Comparison of ENCODE assay signal across 9 cellular contexts in the genomic region with DNA sequence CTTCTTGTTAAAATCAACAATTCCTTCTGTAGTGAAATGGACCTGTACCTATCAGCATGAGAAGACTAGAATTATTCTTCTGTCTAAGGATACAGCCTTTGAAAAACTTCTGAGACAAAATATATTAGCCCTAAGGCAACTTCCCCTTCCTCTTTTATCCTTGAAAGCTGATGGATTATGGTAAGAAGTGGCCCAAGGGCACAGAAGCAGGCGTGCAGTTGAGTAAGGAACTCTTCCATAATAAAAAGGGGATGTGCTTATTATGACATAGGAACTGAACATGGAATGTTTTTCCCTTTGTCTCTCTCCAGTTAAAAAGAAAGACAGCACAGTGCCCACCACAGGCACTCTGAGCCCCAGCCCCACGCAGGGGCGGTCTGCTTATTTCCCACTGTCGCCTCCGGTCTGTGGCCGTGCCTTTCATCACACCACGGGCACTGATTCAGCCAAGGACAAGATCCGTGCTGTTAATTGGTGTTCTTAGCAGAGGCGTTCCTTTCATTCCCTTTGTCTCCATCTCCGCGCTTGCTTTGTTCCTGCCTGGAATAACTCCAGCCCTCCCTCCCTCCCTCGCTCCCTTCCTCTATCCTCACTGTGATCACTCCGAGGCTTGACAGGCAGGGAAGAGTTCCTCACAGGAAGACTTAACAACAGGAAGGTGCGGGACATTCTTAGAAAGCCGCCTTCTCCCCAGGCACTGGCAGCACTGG.
DNase-seq lines count a peak whose midpoint lies in the region; ATAC-seq lines count a peak whose summit lies in the region.
"Had no signal": no experiment of that assay in that cellular context is flagged by ENCODE, and none has a peak within 500 bp of the region (broad histone marks: within the 10 kb centered on the region; RNA-seq: fewer than 3 reads in every experiment).

No MANE protein-coding gene starts in this region.

- peaks cover 87% of the 10 kb centered on the region for H3K36me3 ChIP-seq in MG63

- ATAC-seq in HG03571 (IDR thresholded peaks at IDR 0.05; ENCODE audit: unreplicated experiment) = no peak

- DNase-seq in A172 (ENCODE audit: low spot score) (peak; percentile 88), NCI-H2029 treated with DMSO at 0.1 percent for 48 hours (lab: John Stamatoyannopoulos, UW) (peak; percentile 56), cerebellar cortex (ENCODE audit: low spot score) (peak; percentile 57), islet precursor cell (peak; percentile 90), MG63 (no peak), OCI-M2 (lab: John Stamatoyannopoulos, UW; ENCODE audit: unreplicated experiment) (no peak)
- DNase-seq in activated CD8-positive, alpha-beta memory T cell treated with anti-CD3 and anti-CD28 coated beads for 24 hours = no peak

- no peaks in the 10 kb centered on the region for H3K9me3 ChIP-seq in MG63

- H3K4me3 ChIP-seq in MG63 = no peak overlapping the region
- H3K4me3 ChIP-seq: BLaER1 treated with 17β-estradiol and CSF1 and Interleukin-3, amounts not matched to agents 10 nM and 100 nM had no signal

- H3K27me3 ChIP-seq in MG63 = no peaks in the 10 kb centered on the region
- H3K27me3 ChIP-seq: BLaER1 treated with 17β-estradiol and CSF1 and Interleukin-3, amounts not matched to agents 10 nM and 100 nM had no signal

Comparison
In these comparisons a context has a peak if more than half of its experiments do, and no peak if none do; other contexts are left out.
1. DNase-seq: peak in A172 (single experiment), NCI-H2029 treated with DMSO at 0.1 percent for 48 hours (single experiment), cerebellar cortex (single experiment) and islet precursor cell (single experiment); none in MG63 (single experiment), activated CD8-positive, alpha-beta memory T cell treated with anti-CD3 and anti-CD28 coated beads for 24 hours (single experiment) and OCI-M2 (single experiment).